Comparison of ENCODE assay signal across 8 cellular contexts in genomic region chr21:17819114-17819877, GRCh38. TPM values are rescaled to one million over a fixed set of nuclear protein-coding genes. Genes with fewer than 3 reads are reported as not detected.
A peak's percentile ranks its signal among the peaks of the same experiment; 100 is the strongest.
DNase-seq lines count a peak whose midpoint lies in the region; FAIRE-seq and TF ChIP-seq lines count a peak whose summit lies in the region.

TSS of gene C21orf91 (minus strand) at chr21:17819356. CDS start at chr21:17818318, 1,038 bp downstream.

- peak; percentile 71 to 87 for TF ChIP-seq POLR2A in suprapubic skin (IDR thresholded peaks at IDR 0.05)

- WGBS in suprapubic skin: 0% methylated on average over 32 of the region's 78 CpGs

- no peak for TF ChIP-seq CTCF in suprapubic skin (IDR thresholded peaks at IDR 0.05)

- in situ Hi-C loops in HAP-1 (cut with MboI; ENCODE audit: low sequenced_read_pairs): no loop called here
- in situ Hi-C loops in SK-MEL-5 (cut with HindIII; ENCODE audit: low pct_unique_long_range_greater_than_20kb, low sequenced_read_pairs): no loop called here

- H3K36me3 ChIP-seq in HAP-1 (replicated peaks) (peaks cover 15% of the 10 kb centered on the region), MG63 (peaks cover 4% of the 10 kb centered on the region; the same call in 1 of the 2 replicates), suprapubic skin (no peaks in the 10 kb centered on the region)

- H3K9me3 ChIP-seq in HAP-1 (no peaks in the 10 kb centered on the region), MG63 (no peaks in the 10 kb centered on the region; the same call in 1 of the 2 replicates), suprapubic skin (no peaks in the 10 kb centered on the region)

- TF ChIP-seq EP300 in suprapubic skin (IDR thresholded peaks at IDR 0.05): no peak

- H3K27me3 ChIP-seq in HAP-1 (ENCODE audit: low read depth): no peaks in the 10 kb centered on the region
- no peaks in the 10 kb centered on the region for H3K27me3 ChIP-seq in MG63
- H3K27me3 ChIP-seq in suprapubic skin: no peaks in the 10 kb centered on the region

- H3K4me3 ChIP-seq in HAP-1: peak within 1 kb of the TSS; percentile 77
- peak within 1 kb of the TSS; percentile 78 for H3K4me3 ChIP-seq in MG63
- H3K4me3 ChIP-seq in suprapubic skin: peak within 1 kb of the TSS; percentile 88

- H3K27ac ChIP-seq in suprapubic skin: peak within 1 kb of the TSS; percentile 94

- H3K4me1 ChIP-seq in HAP-1 (peaks cover 13% of the 10 kb centered on the region), suprapubic skin (peaks cover 31% of the 10 kb centered on the region)

- no peak for FAIRE-seq in frontal cortex (lab: Jason Lieb, UNC)

- DNase-seq in GDM1 (lab: John Stamatoyannopoulos, UW): peak; percentile 76
- peak; percentile 75 to 92 for DNase-seq in HAP-1 (ENCODE audit: low spot score in 2 of 2)
- peak; percentile 93 for DNase-seq in MG63
- peak; percentile 86 for DNase-seq in SK-MEL-5 (ENCODE audit: low read depth, low spot score)
- peak; percentile 87 for DNase-seq in activated naive CD4-positive, alpha-beta T cell treated with Interleukin-2 at 50 U/mL for 16 hours
- DNase-seq in frontal cortex (ENCODE audit: low spot score in 2 of 2): peak; percentile 84 to 87
- DNase-seq in nucleus accumbens (lab: John Stamatoyannopoulos, UW): peak in 55 of 56 donors; percentile 56 to 95 (median 86)
- peak; percentile 88 to 93 for DNase-seq in suprapubic skin (ENCODE audit: low spot score in 2 of 2)

RNA-seq across cellular contexts. Expression of gene C21orf91, which starts in this region (rescaled TPM):
- 1.7 and 2.7 TPM in 2 replicates for total RNA-seq in MG63 (2014; rRNA removed; shearing (Covaris generic); ENCODE audit: low replicate concordance)
- 37.7 and 40.5 TPM in 2 replicates for total RNA-seq in SK-MEL-5 (2014; rRNA removed; shearing (Covaris generic))
- polyA plus RNA-seq in SK-MEL-5 (2015; cell fraction: cytosol; rRNA removed): 16.5 and 22.3 TPM in 2 replicates
- 37.4 and 49.4 TPM in 2 replicates for polyA plus RNA-seq in SK-MEL-5 (2015; cell fraction: nucleus; rRNA removed)
- total RNA-seq in frontal cortex: 13.5 TPM
- total RNA-seq in suprapubic skin: 10 to 100 TPM; 14.0 to 29.0 (median 21.7) TPM

Comparison
In these comparisons a context has a peak if more than half of its experiments do, and no peak if none do; other contexts are left out.
1. Peak in every context shown above with its lines: DNase-seq, H3K4me3 ChIP-seq and H3K27ac ChIP-seq.